Comparison of ENCODE assay signal across 7 cellular contexts in genomic region chr6:158938811-158939254, GRCh38.
DNase-seq lines count a peak whose midpoint lies in the region; ATAC-seq and TF ChIP-seq lines count a peak whose summit lies in the region.

No MANE protein-coding gene starts in this region.

- no peak overlapping the region for H3K27ac Mint-ChIP-seq in stimulated activated naive CD8-positive, alpha-beta T cell treated with anti-CD3 and anti-CD28 coated beads, Interleukin-15, amount 100 ng/mL, for 72 hours

- H2BK5ac ChIP-seq in IMR-90 (ENCODE audit: low read depth, low read length, poor library complexity, severe bottlenecking) = no peak overlapping the region

- POLR2A ChIA-PET in IMR-90 (lab: Charles Lee; ENCODE audit: unreplicated experiment) = no interaction called here

- DNase-seq in IMR-90 (no peak), islet precursor cell (peak; percentile 85), posterior vena cava (ENCODE audit: low spot score) (no peak), GM13977 (ENCODE audit: low spot score) (no peak), NK-92 (lab: John Stamatoyannopoulos, UW; ENCODE audit: unreplicated experiment) (no peak)
- DNase-seq in activated T-cell treated with anti-CD3 and anti-CD28 coated beads, Interleukin-2, amount 50 U/mL, for 4 hours = peak; percentile 7
- no peak for DNase-seq in stimulated activated naive CD8-positive, alpha-beta T cell treated with anti-CD3 and anti-CD28 coated beads, Interleukin-15, amount 100 ng/mL, for 72 hours

- 0 out of 2 replicates have a peak overlapping the region, but pooled peaks have one; percentile 9 for H3K14ac ChIP-seq in IMR-90 (replicated peaks; ENCODE audit: low read depth, low read length)

- H3K18ac ChIP-seq in IMR-90 (ENCODE audit: low read depth, low read length) = no peak overlapping the region

- BruUV-seq in IMR-90 (replicated peaks; lab: Mats Ljungman, UMichigan) = no TSS peak

- H4K91ac ChIP-seq in IMR-90 (ENCODE audit: insufficient read depth, low read depth, low read length) = no peak overlapping the region

- H2AFZ ChIP-seq in IMR-90 (replicated peaks; ENCODE audit: low read length, poor library complexity) = peak overlapping the region; percentile 86

- TF ChIP-seq CTCF in IMR-90 (conservative IDR thresholded peaks at IDR 0.05; ENCODE audit: low read depth, low read length) = no peak
- no peak for TF ChIP-seq CTCF in GM13977 (IDR thresholded peaks at IDR 0.05; ENCODE audit: extremely low read depth, insufficient read depth, missing control alignments)

- no peak overlapping the region for H3K4me3 ChIP-seq in IMR-90 (ENCODE audit: insufficient read depth, low read depth, low read length)

- H3K4me1 Mint-ChIP-seq in activated T-cell treated with anti-CD3 and anti-CD28 coated beads, Interleukin-2, amount 50 U/mL, for 4 hours (ENCODE audit: low read depth) = peaks cover 13% of the 10 kb centered on the region
- H3K4me1 Mint-ChIP-seq in stimulated activated naive CD8-positive, alpha-beta T cell treated with anti-CD3 and anti-CD28 coated beads, Interleukin-15, amount 100 ng/mL, for 72 hours = peaks cover 16% of the 10 kb centered on the region

- peak overlapping the region; percentile 71 for H3K4me3 Mint-ChIP-seq in activated T-cell treated with anti-CD3 and anti-CD28 coated beads, Interleukin-2, amount 50 U/mL, for 4 hours
- H3K4me3 Mint-ChIP-seq in stimulated activated naive CD8-positive, alpha-beta T cell treated with anti-CD3 and anti-CD28 coated beads, Interleukin-15, amount 100 ng/mL, for 72 hours = peak overlapping the region; percentile 72 to 83

- no peak overlapping the region for H3K56ac ChIP-seq in IMR-90 (ENCODE audit: extremely low read depth, insufficient read depth, low read length)

- H3K9ac ChIP-seq in IMR-90 (ENCODE audit: low read depth, low read length) = no peak overlapping the region

- no peak overlapping the region for H4K5ac ChIP-seq in IMR-90 (ENCODE audit: low read depth, low read length)

- peaks cover 11% of the 10 kb centered on the region for H3K27me3 Mint-ChIP-seq in activated T-cell treated with anti-CD3 and anti-CD28 coated beads, Interleukin-2, amount 50 U/mL, for 4 hours (ENCODE audit: low read depth)
- H3K27me3 Mint-ChIP-seq in stimulated activated naive CD8-positive, alpha-beta T cell treated with anti-CD3 and anti-CD28 coated beads, Interleukin-15, amount 100 ng/mL, for 72 hours = peaks cover 36% of the 10 kb centered on the region

- H2BK20ac ChIP-seq in IMR-90 (ENCODE audit: low read depth, low read length) = no peak overlapping the region

- H3K27ac ChIP-seq in IMR-90 (ENCODE audit: insufficient read depth, low read length) = no peak overlapping the region

- peaks cover 6% of the 10 kb centered on the region for H3K9me3 Mint-ChIP-seq in activated T-cell treated with anti-CD3 and anti-CD28 coated beads, Interleukin-2, amount 50 U/mL, for 4 hours
- peaks cover 10 to 13% of the 10 kb centered on the region in 2 donors for H3K9me3 Mint-ChIP-seq in stimulated activated naive CD8-positive, alpha-beta T cell treated with anti-CD3 and anti-CD28 coated beads, Interleukin-15, amount 100 ng/mL, for 72 hours

- H4K20me1 ChIP-seq in IMR-90 (ENCODE audit: insufficient read depth, low read length) = no peaks in the 10 kb centered on the region

- H3K9me1 ChIP-seq in IMR-90 (ENCODE audit: insufficient read depth, low read length) = no peaks in the 10 kb centered on the region

- in situ Hi-C loops in IMR-90 (cut with MboI; ENCODE audit: low sequenced_read_pairs) (no loop called here), GM13977 (cut with MboI; ENCODE audit: low pct_unique_long_range_greater_than_20kb, low sequenced_read_pairs, unreplicated experiment) (no loop called here)

- no peaks in the 10 kb centered on the region for H3K9me3 ChIP-seq in IMR-90 (ENCODE audit: control insufficient read depth, insufficient read depth, low read length)

- 52% methylated on average over 6 of the region's 23 CpGs; no CpG with 5 or more reads in 1 of the 2 experiments for WGBS in IMR-90 (ENCODE audit: extremely low coverage in 2 of 2, insufficient read length in 1 of 2), 2 experiments

- no peak overlapping the region for H4K8ac ChIP-seq in IMR-90 (ENCODE audit: low read depth in 2 of 2, low read length in 2 of 2)

- no peak overlapping the region for H3K23ac ChIP-seq in IMR-90 (ENCODE audit: low read depth, low read length)

- no peaks in the 10 kb centered on the region for H3K36me3 ChIP-seq in IMR-90 (ENCODE audit: control insufficient read depth, insufficient read depth, low read length)

- H3K4me2 ChIP-seq in IMR-90 (ENCODE audit: low read depth, low read length) = peak overlapping the region; percentile 4; the same call in 1 of the 2 replicates

- peak overlapping the region; percentile 9 for H2AK9ac ChIP-seq in IMR-90 (replicated peaks; ENCODE audit: low read depth, low read length, poor library complexity)

- no peaks in the 10 kb centered on the region for H3K36me3 Mint-ChIP-seq in activated T-cell treated with anti-CD3 and anti-CD28 coated beads, Interleukin-2, amount 50 U/mL, for 4 hours (ENCODE audit: insufficient read depth)

- no peaks in the 10 kb centered on the region for H3K79me1 ChIP-seq in IMR-90 (ENCODE audit: low read depth in 1 of 2, low read length in 2 of 2)

- H3K27me3 ChIP-seq in IMR-90 (ENCODE audit: control insufficient read depth, insufficient read depth, low read length) = no peaks in the 10 kb centered on the region; the same call in 1 of the 2 replicates

- H3K4me1 ChIP-seq in IMR-90 (ENCODE audit: control insufficient read depth, insufficient read depth, low read length) = no peaks in the 10 kb centered on the region

- CTCF ChIA-PET in IMR-90 (lab: Yijun Ruan, JAX) = no interaction called here

- peak; percentile 62 for ATAC-seq in IMR-90 (ENCODE audit: low read depth)
- ATAC-seq in activated T-cell treated with anti-CD3 and anti-CD28 coated beads, Interleukin-2, amount 50 U/mL, for 4 hours = peak; percentile 80 to 84
- peak; percentile 52 for ATAC-seq in stimulated activated naive CD8-positive, alpha-beta T cell treated with anti-CD3 and anti-CD28 coated beads, Interleukin-15, amount 100 ng/mL, for 72 hours

- H2AK5ac ChIP-seq in IMR-90 (ENCODE audit: low read depth, low read length) = no peak overlapping the region

- dilution Hi-C loops in IMR-90 (cut with HindIII; ENCODE audit: low sequenced_read_pairs, unreplicated experiment) = no loop called here

- no peak overlapping the region for H2BK120ac ChIP-seq in IMR-90 (ENCODE audit: low read depth, low read length)

- intact Hi-C loops in IMR-90 (cut with micrococcal nuclease) = no loop called here
- intact Hi-C loops in posterior vena cava (cut with DNase I) = no loop called here

- TF ChIP-seq RAD21 in IMR-90 (IDR thresholded peaks at IDR 0.05; ENCODE audit: low read length) = no peak

- no peak overlapping the region for H2BK15ac ChIP-seq in IMR-90 (ENCODE audit: low read depth, low read length)

- no peak overlapping the region for H3K4ac ChIP-seq in IMR-90 (ENCODE audit: low read depth, low read length)

- no peak for TF ChIP-seq POLR2A in IMR-90 (IDR thresholded peaks at IDR 0.05; ENCODE audit: low read depth, low read length)

TF ChIP-seq in IMR-90, 13 proteins besides CTCF, POLR2A, EP300 and RAD21:
- TF ChIP-seq MAZ (IDR thresholded peaks at IDR 0.05; ENCODE audit: borderline replicate concordance, low read depth, low read length) (no peak), CEBPB (IDR thresholded peaks at IDR 0.05; ENCODE audit: low read depth, low read length) (no peak), MXI1 (IDR thresholded peaks at IDR 0.05; ENCODE audit: borderline replicate concordance, low read depth, low read length) (no peak), CHD1 (IDR thresholded peaks at IDR 0.05; ENCODE audit: low read depth, low read length) (no peak), SMC3 (IDR thresholded peaks at IDR 0.05; ENCODE audit: low read depth, low read length) (no peak), FOS (IDR thresholded peaks at IDR 0.05; ENCODE audit: low read depth, low read length) (no peak), ELK1 (IDR thresholded peaks at IDR 0.05; ENCODE audit: borderline replicate concordance, low read depth, low read length) (no peak), USF2 (IDR thresholded peaks at IDR 0.05; ENCODE audit: low read depth, low read length) (no peak), RFX5 (IDR thresholded peaks at IDR 0.05; ENCODE audit: low read depth, low read length) (no peak), MAFK (IDR thresholded peaks at IDR 0.05; ENCODE audit: low read depth, low read length) (no peak), NFE2L2 (IDR thresholded peaks at IDR 0.05; ENCODE audit: low read depth, low read length) (no peak), BHLHE40 (IDR thresholded peaks at IDR 0.05; ENCODE audit: low read depth, low read length) (no peak), RCOR1 (IDR thresholded peaks at IDR 0.05; ENCODE audit: insufficient replicate concordance, low read length) (no peak)

Comparison
In these comparisons a context has a peak if more than half of its experiments do, and no peak if none do; other contexts are left out.
1. DNase-seq: peak in activated T-cell treated with anti-CD3 and anti-CD28 coated beads, Interleukin-2, amount 50 U/mL, for 4 hours (single experiment) and islet precursor cell (single experiment); none in IMR-90 (single experiment), stimulated activated naive CD8-positive, alpha-beta T cell treated with anti-CD3 and anti-CD28 coated beads, Interleukin-15, amount 100 ng/mL, for 72 hours (0 of 2), posterior vena cava (single experiment), GM13977 (single experiment) and NK-92 (single experiment).
2. Peak in every context shown above with its lines, with median percentiles within 50 percentile points of each other: ATAC-seq.